In genomic region chr17:78883533-78884131, GRCh38 we compare ENCODE assay signal across 8 cellular contexts. TPM values are rescaled to one million over a fixed set of nuclear protein-coding genes. Genes with fewer than 3 reads are reported as not detected.
DNase-seq lines count a peak whose midpoint lies in the region; ATAC-seq and TF ChIP-seq lines count a peak whose summit lies in the region.

No MANE protein-coding gene starts in this region.

- ATAC-seq in gastrocnemius medialis (peak; percentile 61 to 67), HG02884 (IDR thresholded peaks at IDR 0.05; ENCODE audit: unreplicated experiment) (no peak), HG02763 (IDR thresholded peaks at IDR 0.05; ENCODE audit: unreplicated experiment) (no peak)

- H3K36me3 ChIP-seq in gastrocnemius medialis, result no peaks in the 10 kb centered on the region

- no peaks in the 10 kb centered on the region for H3K27me3 ChIP-seq in gastrocnemius medialis

- intact Hi-C loops in gastrocnemius medialis (cut with DNase I; ENCODE audit: low total_unique reads), result loop anchor here (5.0 kb wide), 1 partner anchor 49 kb away; no protein-coding TSS in a partner anchor

- peak; percentile 32 to 69 for TF ChIP-seq POLR2A in gastrocnemius medialis (IDR thresholded peaks at IDR 0.05)

- in situ Hi-C loops in gastrocnemius medialis (cut with MboI; ENCODE audit: low sequenced_read_pairs in 4 of 4), result no loop called here

- H3K27ac ChIP-seq in gastrocnemius medialis, result peak overlapping the region; percentile 77 to 85 (median 81)

- H3K4me3 ChIP-seq in gastrocnemius medialis, result peak overlapping the region; percentile 1 to 37 (median 26)

- no peak for TF ChIP-seq CTCF in gastrocnemius medialis (IDR thresholded peaks at IDR 0.05 in 4 of 5, conservative IDR thresholded peaks at IDR 0.05 in 1 of 5)

- DNase-seq in GOT3 (lab: John Stamatoyannopoulos, UW), result peak; percentile 74
- peak; percentile 93 for DNase-seq in NCI-H69 (lab: John Stamatoyannopoulos, UW)
- DNase-seq in cerebellar cortex (ENCODE audit: low spot score), result peak; percentile 85
- DNase-seq in islet precursor cell, result peak; percentile 100
- peak; percentile 69 to 75 for DNase-seq in gastrocnemius medialis
- DNase-seq in GDM1 (lab: John Stamatoyannopoulos, UW), result no peak

- peaks cover 31 to 32% of the 10 kb centered on the region in 2 donors for H3K4me1 ChIP-seq in gastrocnemius medialis

- H3K9me3 ChIP-seq in gastrocnemius medialis, result no peaks in the 10 kb centered on the region

RNA-seq across cellular contexts. Expression of gene CEP295NL, which starts 19.4 kb away (rescaled TPM):
- total RNA-seq in gastrocnemius medialis, result under 1 TPM in 1 of 4 donors, not detected in 3; 0.16 TPM

RNA-seq across cellular contexts. Expression of gene TIMP2, which starts 41.6 kb away (rescaled TPM):
- 10 to 100 TPM; 20.4 to 28.7 (median 27.0) TPM for total RNA-seq in gastrocnemius medialis

RNA-seq across cellular contexts. Expression of gene USP36, which starts 43.0 kb away (rescaled TPM):
- 10 to 100 TPM; 15.2 to 21.1 (median 20.0) TPM for total RNA-seq in gastrocnemius medialis

Comparison
In these comparisons a context has a peak if more than half of its experiments do, and no peak if none do; other contexts are left out.
1. ATAC-seq: peak in gastrocnemius medialis (2 of 2); none in HG02884 (single experiment) and HG02763 (single experiment).